ENCODE assay signal across 18 cellular contexts in the genomic region with DNA sequence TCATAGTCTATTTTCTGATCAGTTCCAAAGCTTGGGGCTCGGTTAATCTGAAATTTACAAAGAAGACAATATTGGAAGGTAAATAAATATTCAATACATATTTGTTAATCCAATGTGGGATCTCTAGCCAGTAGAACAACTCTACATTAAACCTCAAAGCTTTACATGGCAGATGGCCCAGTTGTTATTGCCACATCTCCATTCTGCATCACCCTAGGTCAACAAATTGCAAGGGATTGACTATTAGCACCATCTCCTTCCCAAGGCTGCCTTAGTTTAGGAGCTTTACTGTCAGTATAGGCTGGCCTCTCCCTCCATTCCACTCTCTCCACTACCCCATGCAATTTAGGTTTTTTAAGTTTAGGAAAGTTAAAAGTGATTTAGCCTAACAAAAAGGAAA.
DNase-seq lines count a peak whose midpoint lies in the region; ATAC-seq and TF ChIP-seq lines count a peak whose summit lies in the region.
"Had no signal": no experiment of that assay in that cellular context is flagged by ENCODE, and none has a peak within 500 bp of the region (broad histone marks: within the 10 kb centered on the region; RNA-seq: fewer than 3 reads in every experiment).

No MANE protein-coding gene starts in this region.

- H2AFZ ChIP-seq in GM23248 = no peak overlapping the region

- no peak overlapping the region for H3K4me2 ChIP-seq in GM23248 (ENCODE audit: unreplicated experiment)

- H3K4me1 ChIP-seq in GM23248 (ENCODE audit: insufficient read depth) = no peaks in the 10 kb centered on the region
- H3K4me1 ChIP-seq in adipocyte (ENCODE audit: control insufficient read depth, insufficient read depth, low read length) = peaks cover 12% of the 10 kb centered on the region
- H3K4me1 ChIP-seq in gastroesophageal sphincter = peaks cover 0 to 26% (median 0%) of the 10 kb centered on the region in 3 donors

- H3K36me3 ChIP-seq in GM23248 (ENCODE audit: low read depth) (no peaks in the 10 kb centered on the region), adipocyte (ENCODE audit: control insufficient read depth, insufficient read depth, low read length, severe bottlenecking) (no peaks in the 10 kb centered on the region), gastroesophageal sphincter (peaks cover 0 to 24% of the 10 kb centered on the region in 2 donors)

- no peaks in the 10 kb centered on the region for H3F3A ChIP-seq in GM23248 (ENCODE audit: insufficient read depth)

- H3K27me3 Mint-ChIP-seq in activated T-helper 17 cell treated with anti-CD3 and anti-CD28 coated beads, Interleukin-2, amount 50 U/mL, for 72 hours = peaks cover 4% of the 10 kb centered on the region
- peaks cover 4 to 13% of the 10 kb centered on the region in 2 donors for H3K27me3 Mint-ChIP-seq in natural killer cell (ENCODE audit: low read depth in 2 of 2)
- H3K27me3 Mint-ChIP-seq: stimulated activated naive CD8-positive, alpha-beta T cell treated with anti-CD3 and anti-CD28 coated beads, Interleukin-15, Interleukin-2, amounts not matched to agents 100 ng/mL and 50 ng/mL, for 24 hours had no signal

- H3K9me2 ChIP-seq in GM23248 (ENCODE audit: insufficient read depth) = no peaks in the 10 kb centered on the region

- no peaks in the 10 kb centered on the region for H4K20me1 ChIP-seq in GM23248 (ENCODE audit: insufficient read depth)

- no peak overlapping the region for H3K4me3 ChIP-seq in AG04449 (ENCODE audit: low read depth, low read length)
- H3K4me3 ChIP-seq in GM23248 = no peak overlapping the region
- no peak overlapping the region for H3K4me3 ChIP-seq in adipocyte (ENCODE audit: low read length)
- no peak overlapping the region for H3K4me3 ChIP-seq in fibroblast of pulmonary artery (replicated peaks; ENCODE audit: low read depth, low read length)
- H3K4me3 ChIP-seq in gastroesophageal sphincter = no peak overlapping the region

- no peaks in the 10 kb centered on the region for H3K9me3 ChIP-seq in GM23248 (ENCODE audit: low read depth)
- no peaks in the 10 kb centered on the region for H3K9me3 ChIP-seq in adipocyte (ENCODE audit: control insufficient read depth, low read length)
- H3K9me3 ChIP-seq in gastroesophageal sphincter = no peaks in the 10 kb centered on the region

- H3K79me2 ChIP-seq in GM23248 (ENCODE audit: insufficient read depth) = no peaks in the 10 kb centered on the region

- H3K27ac ChIP-seq in GM23248 (no peak overlapping the region), gastroesophageal sphincter (no peak overlapping the region)

- CTCF ChIA-PET in AG04449 (lab: Yijun Ruan, JAX) = interaction anchor here (0.9 to 10.8 kb wide), 10 partner anchors 10 to 843 kb away, joined by 3 to 313 read pairs (median 10); no protein-coding TSS in a partner anchor

- POLR2A ChIA-PET in AG04449 (lab: Yijun Ruan, JAX) = no interaction called here

- no peak overlapping the region for H3K4me3 Mint-ChIP-seq in activated T-helper 17 cell treated with anti-CD3 and anti-CD28 coated beads, Interleukin-2, amount 50 U/mL, for 72 hours
- no peak overlapping the region for H3K4me3 Mint-ChIP-seq in natural killer cell
- H3K4me3 Mint-ChIP-seq: activated naive CD8-positive, alpha-beta T cell treated with anti-CD3 and anti-CD28 coated beads for 36 hours; activated T-cell treated with anti-CD3 and anti-CD28 coated beads, Interleukin-2, amount 50 U/mL, for 24 hours; memory B cell; neural crest cell; stimulated activated naive CD8-positive, alpha-beta T cell treated with anti-CD3 and anti-CD28 coated beads, Interleukin-15, Interleukin-2, amounts not matched to agents 100 ng/mL and 50 ng/mL, for 24 hours had no signal

- 95 to 100% methylated on average over 1 of the region's 1 CpG for WGBS in GM23248 (ENCODE audit: low coverage in 1 of 2, low lambda C conversion rate in 2 of 2, missing lambda C conversion rate in 2 of 2), 2 experiments
- WGBS in gastroesophageal sphincter (ENCODE audit: low coverage in 1 of 2), 2 donors = 89 to 96% methylated on average over 1 of the region's 1 CpG

- in situ Hi-C loops in GM23248 (cut with MboI) = loop anchor here (10.0 to 25.0 kb wide), 3 partner anchors 186 to 833 kb away; no protein-coding TSS in a partner anchor

- DNase-seq in AG04449 (ENCODE audit: low read depth, low spot score) (peak; percentile 46), GM23248 (peak; percentile 68), adipocyte (ENCODE audit: low read depth) (peak; percentile 76), fibroblast of pulmonary artery (ENCODE audit: low read depth) (peak; percentile 74), natural killer cell (no peak)
- no peak for DNase-seq in effector CD4-positive, alpha-beta T cell
- DNase-seq: activated CD4-positive, alpha-beta T cell treated with anti-CD3 and anti-CD28 coated beads, Interleukin-2, amount 50 U/mL, for 48 hours; activated naive CD8-positive, alpha-beta T cell treated with anti-CD3 and anti-CD28 coated beads for 36 hours; activated T-cell treated with anti-CD3 and anti-CD28 coated beads, Interleukin-2, amount 50 U/mL, for 24 hours; central memory CD4-positive, alpha-beta T cell; effector memory CD4-positive, alpha-beta T cell; NCI-H187; NCI-H524 treated with DMSO at 0.1 percent for 48 hours had no signal

- H3K27ac Mint-ChIP-seq in activated T-helper 17 cell treated with anti-CD3 and anti-CD28 coated beads, Interleukin-2, amount 50 U/mL, for 72 hours = no peak overlapping the region
- H3K27ac Mint-ChIP-seq in natural killer cell = no peak overlapping the region
- H3K27ac Mint-ChIP-seq: activated naive CD8-positive, alpha-beta T cell treated with anti-CD3 and anti-CD28 coated beads for 36 hours; activated T-cell treated with anti-CD3 and anti-CD28 coated beads, Interleukin-2, amount 50 U/mL, for 24 hours; memory B cell; stimulated activated naive CD8-positive, alpha-beta T cell treated with anti-CD3 and anti-CD28 coated beads, Interleukin-15, Interleukin-2, amounts not matched to agents 100 ng/mL and 50 ng/mL, for 24 hours had no signal

- intact Hi-C loops in natural killer cell (cut with micrococcal nuclease) = no loop called here

- no peak overlapping the region for H3K9ac ChIP-seq in GM23248
- no peak overlapping the region for H3K9ac ChIP-seq in adipocyte (ENCODE audit: low read length)

- H3K9me3 Mint-ChIP-seq in activated T-helper 17 cell treated with anti-CD3 and anti-CD28 coated beads, Interleukin-2, amount 50 U/mL, for 72 hours = no peaks in the 10 kb centered on the region
- H3K9me3 Mint-ChIP-seq in natural killer cell = no peaks in the 10 kb centered on the region
- H3K9me3 Mint-ChIP-seq: activated naive CD8-positive, alpha-beta T cell treated with anti-CD3 and anti-CD28 coated beads for 36 hours; activated T-cell treated with anti-CD3 and anti-CD28 coated beads, Interleukin-2, amount 50 U/mL, for 24 hours; memory B cell; neural crest cell; stimulated activated naive CD8-positive, alpha-beta T cell treated with anti-CD3 and anti-CD28 coated beads, Interleukin-15, Interleukin-2, amounts not matched to agents 100 ng/mL and 50 ng/mL, for 24 hours had no signal

- no peaks in the 10 kb centered on the region for H3K36me3 Mint-ChIP-seq in activated T-helper 17 cell treated with anti-CD3 and anti-CD28 coated beads, Interleukin-2, amount 50 U/mL, for 72 hours (ENCODE audit: low read depth)
- H3K36me3 Mint-ChIP-seq in natural killer cell = no peaks in the 10 kb centered on the region
- H3K36me3 Mint-ChIP-seq: activated naive CD8-positive, alpha-beta T cell treated with anti-CD3 and anti-CD28 coated beads for 36 hours; memory B cell had no signal

- no peak for TF ChIP-seq EP300 in gastroesophageal sphincter (IDR thresholded peaks at IDR 0.05)

- H3K27me3 ChIP-seq in GM23248 (replicated peaks; ENCODE audit: insufficient read depth) = no peaks in the 10 kb centered on the region
- H3K27me3 ChIP-seq in adipocyte (replicated peaks; ENCODE audit: control insufficient read depth, insufficient read depth, low read length) = no peaks in the 10 kb centered on the region
- no peaks in the 10 kb centered on the region for H3K27me3 ChIP-seq in gastroesophageal sphincter

- ATAC-seq in activated T-helper 17 cell treated with anti-CD3 and anti-CD28 coated beads, Interleukin-2, amount 50 U/mL, for 72 hours (replicated peaks) = no peak
- ATAC-seq in gastroesophageal sphincter (no peak), natural killer cell (no peak)

- no peak for TF ChIP-seq POLR2A in gastroesophageal sphincter (IDR thresholded peaks at IDR 0.05)

- no peaks in the 10 kb centered on the region for H3K4me1 Mint-ChIP-seq in activated T-helper 17 cell treated with anti-CD3 and anti-CD28 coated beads, Interleukin-2, amount 50 U/mL, for 72 hours
- no peaks in the 10 kb centered on the region for H3K4me1 Mint-ChIP-seq in natural killer cell
- H3K4me1 Mint-ChIP-seq: activated naive CD8-positive, alpha-beta T cell treated with anti-CD3 and anti-CD28 coated beads for 36 hours; memory B cell; neural crest cell had no signal

- no peak for TF ChIP-seq CTCF in AG04449 (IDR thresholded peaks at IDR 0.05; ENCODE audit: insufficient read depth, low read length, missing control alignments)
- TF ChIP-seq CTCF in fibroblast of pulmonary artery (IDR thresholded peaks at IDR 0.05; ENCODE audit: low read length, missing control alignments) = no peak
- TF ChIP-seq CTCF in gastroesophageal sphincter (IDR thresholded peaks at IDR 0.05) = no peak
- TF ChIP-seq CTCF in natural killer cell (IDR thresholded peaks at IDR 0.05) = no peak

Comparison
In these comparisons a context has a peak if more than half of its experiments do, and no peak if none do; other contexts are left out.
1. DNase-seq: peak in AG04449 (single experiment), GM23248 (single experiment), adipocyte (single experiment) and fibroblast of pulmonary artery (single experiment); none in effector CD4-positive, alpha-beta T cell (single experiment) and natural killer cell (single experiment).